In genomic region chr1:29746076-29746665, GRCh38 we compare ENCODE assay signal across 30 cellular contexts.
"Had no signal": no experiment of that assay in that cellular context is flagged by ENCODE, and none has a peak within 500 bp of the region (broad histone marks: within the 10 kb centered on the region; RNA-seq: fewer than 3 reads in every experiment).

No MANE protein-coding gene starts in this region.

- H3K27me3 ChIP-seq: ascending aorta had no signal

- ATAC-seq: activated CD4-positive, alpha-beta T cell treated with anti-CD3 and anti-CD28 coated beads for 36 hours; activated CD4-positive, CD25-positive, alpha-beta regulatory T cell treated with anti-CD3 and anti-CD28 coated beads, Interleukin-2, amount 50 U/mL, for 24 hours; activated CD8-positive, alpha-beta memory T cell treated with anti-CD3 and anti-CD28 coated beads, Interleukin-2, amount 10 ng/mL, durations not matched to agents 7 days and 5 days; activated CD8-positive, alpha-beta T cell treated with anti-CD3 and anti-CD28 coated beads, Interleukin-2, amount 10 ng/mL, durations not matched to agents 7 days and 5 days; activated naive CD8-positive, alpha-beta T cell treated with anti-CD3 and anti-CD28 coated beads, Interleukin-2, amount 50 U/mL, for 24 hours; WTC11 had no signal

- H3K27ac ChIP-seq: ascending aorta, cardiac muscle cell, VCaP had no signal

- H3K4me3 ChIP-seq: ascending aorta, cardiac muscle cell had no signal

- H3K9me3 ChIP-seq: ascending aorta had no signal

- H3K4me1 ChIP-seq: ascending aorta had no signal

- H3K36me3 ChIP-seq: ascending aorta, cardiac muscle cell had no signal

- DNase-seq: activated CD4-positive, alpha-beta memory T cell treated with anti-CD3 and anti-CD28 coated beads, Interleukin-2, amount 10 ng/mL, durations not matched to agents 7 days and 5 days; activated CD4-positive, alpha-beta T cell treated with anti-CD3 and anti-CD28 coated beads for 1 hour; activated CD4-positive, alpha-beta T cell treated with anti-CD3 and anti-CD28 coated beads for 36 hours; activated CD4-positive, alpha-beta T cell treated with anti-CD3 and anti-CD28 coated beads for 48 hours; activated CD4-positive, alpha-beta T cell treated with anti-CD3 and anti-CD28 coated beads, Interleukin-2, amount 10 ng/mL, durations not matched to agents 7 days and 5 days; activated CD4-positive, alpha-beta T cell treated with anti-CD3 and anti-CD28 coated beads, Interleukin-2, amount 50 U/mL, for 48 hours; activated CD4-positive, CD25-positive, alpha-beta regulatory T cell; activated CD8-positive, alpha-beta memory T cell treated with anti-CD3 and anti-CD28 coated beads for 24 hours; activated CD8-positive, alpha-beta memory T cell treated with anti-CD3 and anti-CD28 coated beads, Interleukin-2, amount 10 ng/mL, durations not matched to agents 7 days and 5 days; activated CD8-positive, alpha-beta memory T cell treated with anti-CD3 and anti-CD28 coated beads, Interleukin-2, amount 50 U/mL, for 48 hours; activated CD8-positive, alpha-beta T cell treated with anti-CD3 and anti-CD28 coated beads, Interleukin-2, amount 10 ng/mL, durations not matched to agents 7 days and 5 days; activated effector memory CD4-positive, alpha-beta T cell treated with Interleukin-2 at 50 U/mL for 16 hours; activated gamma-delta T cell; activated naive CD4-positive, alpha-beta T cell treated with anti-CD3 and anti-CD28 coated beads, Interleukin-2, amount 10 ng/mL, durations not matched to agents 7 days and 5 days; activated naive CD4-positive, alpha-beta T cell treated with Interleukin-2 at 50 U/mL for 16 hours; activated naive CD8-positive, alpha-beta T cell treated with anti-CD3 and anti-CD28 coated beads, Interleukin-2, amount 10 ng/mL, durations not matched to agents 7 days and 5 days; activated naive CD8-positive, alpha-beta T cell treated with anti-CD3 and anti-CD28 coated beads, Interleukin-2, amount 50 U/mL, for 24 hours; activated T-cell treated with anti-CD3 and anti-CD28 coated beads, Interleukin-2, amount 50 U/mL, for 24 hours; activated T-cell treated with anti-CD3 and anti-CD28 coated beads, Interleukin-2, amount 50 U/mL, for 48 hours; amygdala; anterior cingulate cortex; caudate nucleus; cerebellar nuclear complex; T-helper 2 cell; T-helper 9 cell had no signal
